ENCODE assay signal across 23 cellular contexts in genomic region chr1:200426196-200426595, GRCh38.
"Had no signal": no experiment of that assay in that cellular context is flagged by ENCODE, and none has a peak within 500 bp of the region (broad histone marks: within the 10 kb centered on the region; RNA-seq: fewer than 3 reads in every experiment).

No MANE protein-coding gene starts in this region.

- H3K4me3 Mint-ChIP-seq: effector memory CD8-positive, alpha-beta T cell; naive thymus-derived CD4-positive, alpha-beta T cell; nephron progenitor cell; stimulated activated naive B cell treated with anti-CD40 and anti-IgM and Interleukin-4, amounts not matched to agents 10 μg/mL and 1 μg/mL and 100 μg/mL, for 72 hours; stimulated activated naive CD8-positive, alpha-beta T cell treated with anti-CD3 and anti-CD28 coated beads, Interleukin-15, amount 100 ng/mL, for 72 hours had no signal

- H3K4me1 Mint-ChIP-seq: nephron progenitor cell had no signal

- H3K4me1 ChIP-seq: esophagus muscularis mucosa, gastroesophageal sphincter, psoas muscle, spleen had no signal

- H3K9me3 ChIP-seq: esophagus muscularis mucosa, gastroesophageal sphincter, neutrophil, psoas muscle, spleen had no signal

- H3K27me3 Mint-ChIP-seq: effector memory CD8-positive, alpha-beta T cell; naive thymus-derived CD4-positive, alpha-beta T cell; stimulated activated naive CD8-positive, alpha-beta T cell treated with anti-CD3 and anti-CD28 coated beads, Interleukin-15, amount 100 ng/mL, for 72 hours had no signal

- H3K36me3 ChIP-seq: esophagus muscularis mucosa, gastroesophageal sphincter, neutrophil, spleen had no signal

- H3K36me3 Mint-ChIP-seq: stimulated activated naive B cell treated with anti-CD40 and anti-IgM and Interleukin-4, amounts not matched to agents 10 μg/mL and 1 μg/mL and 100 μg/mL, for 72 hours had no signal

- ATAC-seq: effector memory CD8-positive, alpha-beta T cell; gastroesophageal sphincter; left cardiac atrium; left ventricle myocardium superior; naive thymus-derived CD4-positive, alpha-beta T cell; psoas muscle; sciatic nerve; stimulated activated naive B cell treated with anti-CD40 and anti-IgM and Interleukin-4, amounts not matched to agents 10 μg/mL and 1 μg/mL and 100 μg/mL, for 72 hours; stimulated activated naive CD8-positive, alpha-beta T cell treated with anti-CD3 and anti-CD28 coated beads, Interleukin-15, amount 100 ng/mL, for 72 hours had no signal

- H3K4me3 ChIP-seq: esophagus muscularis mucosa, gastroesophageal sphincter, lung, psoas muscle, spleen had no signal

- H3K27me3 ChIP-seq: esophagus muscularis mucosa, gastroesophageal sphincter, neutrophil, spleen had no signal

- H3K27ac Mint-ChIP-seq: effector memory CD8-positive, alpha-beta T cell; naive thymus-derived CD4-positive, alpha-beta T cell; nephron progenitor cell; stimulated activated naive B cell treated with anti-CD40 and anti-IgM and Interleukin-4, amounts not matched to agents 10 μg/mL and 1 μg/mL and 100 μg/mL, for 72 hours; stimulated activated naive CD8-positive, alpha-beta T cell treated with anti-CD3 and anti-CD28 coated beads, Interleukin-15, amount 100 ng/mL, for 72 hours had no signal

- DNase-seq: effector memory CD8-positive, alpha-beta T cell; glutamatergic neuron; kidney; left cardiac atrium; left ventricle myocardium superior; naive thymus-derived CD4-positive, alpha-beta T cell; nephron progenitor cell; psoas muscle; retina; spleen; stimulated activated CD4-positive, alpha-beta T cell treated with anti-CD3 and anti-CD28 coated beads, Interleukin-15, amount 100 ng/mL, for 24 hours; stimulated activated CD4-positive, alpha-beta T cell treated with anti-CD3 and anti-CD28 coated beads, Interleukin-1b, Interleukin-23, amount 100 ng/mL, for 48 hours; stimulated activated CD4-positive, alpha-beta T cell treated with anti-CD3 and anti-CD28 coated beads, Interleukin-4, amount 100 ng/mL, for 24 hours; stimulated activated naive B cell treated with anti-CD40 and anti-IgM and Interleukin-4, amounts not matched to agents 10 μg/mL and 1 μg/mL and 100 μg/mL, for 72 hours; stimulated activated naive CD8-positive, alpha-beta T cell treated with anti-CD3 and anti-CD28 coated beads, Interleukin-15, amount 100 ng/mL, for 72 hours; substantia nigra; trophoblast cell had no signal

- H3K27ac ChIP-seq: epithelial cell of prostate, esophagus muscularis mucosa, gastroesophageal sphincter, neutrophil, psoas muscle, spleen had no signal
